Comparison of ENCODE assay signal across 28 cellular contexts in the genomic region with DNA sequence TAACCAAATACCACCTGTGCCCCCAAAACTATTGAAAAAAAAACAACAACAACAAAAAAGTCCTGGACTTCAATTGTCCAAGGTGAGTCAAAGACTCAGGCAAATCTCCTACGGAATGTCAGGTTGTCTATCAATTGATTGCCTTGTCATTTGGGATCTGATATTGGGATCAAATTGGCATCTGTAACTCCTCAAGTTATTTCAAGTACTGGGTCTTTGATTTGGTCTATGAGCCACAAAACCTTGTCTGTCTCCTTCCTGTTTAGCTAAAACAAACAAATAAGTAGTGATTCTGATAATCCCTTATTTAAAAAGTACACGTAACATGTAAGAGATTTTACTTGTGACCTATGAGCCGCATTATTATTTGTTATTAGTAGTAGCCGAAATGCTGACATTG.
"Had no signal": no experiment of that assay in that cellular context is flagged by ENCODE, and none has a peak within 500 bp of the region (broad histone marks: within the 10 kb centered on the region; RNA-seq: fewer than 3 reads in every experiment).

No MANE protein-coding gene starts in this region.

- H3K4me3 ChIP-seq: colonic mucosa, esophagus muscularis mucosa, gastroesophageal sphincter, heart left ventricle, left lung, ovary, psoas muscle, skin epidermis, suprapubic skin, transverse colon, upper lobe of right lung, uterus had no signal

- DNase-seq: colonic mucosa; effector CD8-positive, alpha-beta T cell; foreskin keratinocyte; heart left ventricle; hippocampal formation; left cardiac atrium; left lung; mesendoderm; naive thymus-derived CD8-positive, alpha-beta T cell; occipital lobe; ovary; posterior cingulate gyrus; psoas muscle; right cardiac atrium; stimulated activated CD4-positive, alpha-beta T cell treated with anti-CD3 and anti-CD28 coated beads, Interleukin-15, amount 100 ng/mL, for 24 hours; stimulated activated CD4-positive, alpha-beta T cell treated with anti-CD3 and anti-CD28 coated beads, Interleukin-2, amount 100 ng/mL, for 48 hours; stimulated activated naive CD4-positive, alpha-beta T cell; stimulated activated naive CD8-positive, alpha-beta T cell treated with anti-CD3 and anti-CD28 coated beads, Interleukin-15, amount 100 ng/mL, for 72 hours; transverse colon; upper lobe of right lung; uterus had no signal

- H3K36me3 Mint-ChIP-seq: naive thymus-derived CD8-positive, alpha-beta T cell had no signal

- FAIRE-seq: endothelial cell of umbilical vein, islet of Langerhans had no signal

- ATAC-seq: foreskin keratinocyte; gastroesophageal sphincter; heart left ventricle; left cardiac atrium; left lung; naive thymus-derived CD8-positive, alpha-beta T cell; psoas muscle; right cardiac atrium; stimulated activated naive CD8-positive, alpha-beta T cell treated with anti-CD3 and anti-CD28 coated beads, Interleukin-15, amount 100 ng/mL, for 72 hours; upper lobe of right lung had no signal

- H3K4me1 ChIP-seq: colonic mucosa had no signal

- H3K36me3 ChIP-seq: colonic mucosa, esophagus muscularis mucosa, gastroesophageal sphincter, heart left ventricle, left lung, ovary, suprapubic skin, transverse colon, upper lobe of right lung, uterus had no signal

- H3K9me3 Mint-ChIP-seq: dendritic cell treated with granulocyte-macrophage colony-stimulating factor and Interleukin-4, amounts not matched to agents 40 ng/mL and 50 ng/mL, for 4 days; naive thymus-derived CD8-positive, alpha-beta T cell; stimulated activated naive CD8-positive, alpha-beta T cell treated with anti-CD3 and anti-CD28 coated beads, Interleukin-15, amount 100 ng/mL, for 72 hours had no signal

- H3K27me3 ChIP-seq: colonic mucosa, esophagus muscularis mucosa, foreskin keratinocyte, gastroesophageal sphincter, heart left ventricle, left lung, ovary, suprapubic skin, transverse colon, upper lobe of right lung, uterus had no signal

- H3K9me3 ChIP-seq: colonic mucosa, esophagus muscularis mucosa, gastroesophageal sphincter, heart left ventricle, left lung, ovary, psoas muscle, suprapubic skin, transverse colon, upper lobe of right lung, uterus had no signal

- H3K27ac ChIP-seq: colonic mucosa, esophagus muscularis mucosa, foreskin keratinocyte, gastroesophageal sphincter, heart left ventricle, left lung, ovary, psoas muscle, skin epidermis, suprapubic skin, upper lobe of right lung, uterus had no signal

- H3K4me3 Mint-ChIP-seq: dendritic cell treated with granulocyte-macrophage colony-stimulating factor and Interleukin-4, amounts not matched to agents 40 ng/mL and 50 ng/mL, for 4 days; naive thymus-derived CD8-positive, alpha-beta T cell; stimulated activated naive CD8-positive, alpha-beta T cell treated with anti-CD3 and anti-CD28 coated beads, Interleukin-15, amount 100 ng/mL, for 72 hours had no signal

- H3K27me3 Mint-ChIP-seq: dendritic cell treated with granulocyte-macrophage colony-stimulating factor and Interleukin-4, amounts not matched to agents 40 ng/mL and 50 ng/mL, for 4 days; naive thymus-derived CD8-positive, alpha-beta T cell; stimulated activated naive CD8-positive, alpha-beta T cell treated with anti-CD3 and anti-CD28 coated beads, Interleukin-15, amount 100 ng/mL, for 72 hours had no signal

- H3K27ac Mint-ChIP-seq: stimulated activated naive CD8-positive, alpha-beta T cell treated with anti-CD3 and anti-CD28 coated beads, Interleukin-15, amount 100 ng/mL, for 72 hours had no signal
